Comparison of ENCODE assay signal across 19 cellular contexts in genomic region chr19:47435883-47436417, GRCh38. TPM values are rescaled to one million over a fixed set of nuclear protein-coding genes. Genes with fewer than 3 reads are reported as not detected.
DNase-seq lines count a peak whose midpoint lies in the region; ATAC-seq, FAIRE-seq and TF ChIP-seq lines count a peak whose summit lies in the region.
"Had no signal": no experiment of that assay in that cellular context is flagged by ENCODE, and none has a peak within 500 bp of the region (broad histone marks: within the 10 kb centered on the region; RNA-seq: fewer than 3 reads in every experiment).

No MANE protein-coding gene starts in this region.

- TF ChIP-seq RAD21 in K562 (CRISPR knock-in tag; conservative IDR thresholded peaks at IDR 0.05 in 1 of 2, IDR thresholded peaks at IDR 0.05 in 1 of 2) = no peak

- H3K27ac Mint-ChIP-seq in activated naive CD4-positive, alpha-beta T cell treated with anti-CD3 and anti-CD28 coated beads, Interleukin-2, amount 50 U/mL, for 24 hours = peak overlapping the region; percentile 54
- peak overlapping the region in 1 of 2 donors; percentile 74 for H3K27ac Mint-ChIP-seq in activated naive CD4-positive, alpha-beta T cell treated with anti-CD3 and anti-CD28 coated beads, Interleukin-2, amount 50 U/mL, for 72 hours
- H3K27ac Mint-ChIP-seq: activated B cell treated with CpG ODN at 0.5 μM for 24 hours had no signal

- BruUV-seq in K562 (replicated peaks; lab: Mats Ljungman, UMichigan) = no TSS peak

- no peak for TF ChIP-seq EP300 in K562 (IDR thresholded peaks at IDR 0.05; ENCODE audit: low read length)

- H3K9me1 ChIP-seq in K562 (ENCODE audit: control insufficient read depth, insufficient read depth, low read length) = peaks cover 3% of the 10 kb centered on the region

- WGBS in K562 (ENCODE audit: insufficient coverage, low coverage, missing lambda C conversion rate) = 31% methylated on average over 3 of the region's 6 CpGs

- no peaks in the 10 kb centered on the region for H4K20me1 ChIP-seq in MM.1S (ENCODE audit: insufficient read depth, low read length)
- H4K20me1 ChIP-seq in K562 (replicated peaks; ENCODE audit: control insufficient read depth, insufficient read depth, low read length) = peaks cover 19% of the 10 kb centered on the region; the same call in 1 of the 2 replicates
- no peaks in the 10 kb centered on the region for H4K20me1 ChIP-seq in osteoblast (ENCODE audit: insufficient read depth, low read length)

- no peak for FAIRE-seq in K562 (lab: Jason Lieb, UNC)

- H3K4me1 Mint-ChIP-seq in activated naive CD4-positive, alpha-beta T cell treated with anti-CD3 and anti-CD28 coated beads, Interleukin-2, amount 50 U/mL, for 24 hours = peaks cover 19% of the 10 kb centered on the region

- H3K27ac ChIP-seq in MM.1S (ENCODE audit: low read length) (no peak overlapping the region), K562 (ENCODE audit: extremely low read depth, low read depth, low read length) (no peak overlapping the region), osteoblast (ENCODE audit: low read depth, low read length) (no peak overlapping the region), Peyer's patch (no peak overlapping the region)
- H3K27ac ChIP-seq: breast epithelium, gastrocnemius medialis, SJCRH30, upper lobe of right lung had no signal

- H3K9me2 ChIP-seq in MM.1S (replicated peaks; ENCODE audit: insufficient read depth, low read length) = no peaks in the 10 kb centered on the region

- no peak overlapping the region for H3K4me3 Mint-ChIP-seq in activated naive CD4-positive, alpha-beta T cell treated with anti-CD3 and anti-CD28 coated beads, Interleukin-2, amount 50 U/mL, for 24 hours
- H3K4me3 Mint-ChIP-seq: activated B cell treated with CpG ODN at 0.5 μM for 24 hours, natural killer cell had no signal

- in situ Hi-C loops in K562 (cut with MboI) = loop anchor here (5.0 kb wide), 1 partner anchor 261 kb away; no protein-coding TSS in a partner anchor

- ATAC-seq in activated naive CD4-positive, alpha-beta T cell treated with anti-CD3 and anti-CD28 coated beads, Interleukin-2, amount 50 U/mL, for 72 hours = no peak
- ATAC-seq in K562 = no peak

- H3K9ac ChIP-seq in MM.1S (ENCODE audit: low read length) (no peak overlapping the region), K562 (ENCODE audit: insufficient read depth in 1 of 2, low read depth in 2 of 2, low read length in 2 of 2) (no peak overlapping the region)

- no peaks in the 10 kb centered on the region for H3K9me3 ChIP-seq in MM.1S (replicated peaks; ENCODE audit: insufficient read depth, low read length)
- H3K9me3 ChIP-seq in K562 (replicated peaks; ENCODE audit: control insufficient read depth, insufficient read depth, low read depth, low read length) = no peaks in the 10 kb centered on the region
- no peaks in the 10 kb centered on the region for H3K9me3 ChIP-seq in osteoblast (ENCODE audit: low read depth, low read length)
- H3K9me3 ChIP-seq in Peyer's patch = no peaks in the 10 kb centered on the region
- H3K9me3 ChIP-seq: breast epithelium, Caco-2, gastrocnemius medialis, SJCRH30, upper lobe of right lung had no signal

- H3K79me2 ChIP-seq in MM.1S (ENCODE audit: low read length) (no peaks in the 10 kb centered on the region), K562 (ENCODE audit: control insufficient read depth, insufficient read depth, low read length) (no peaks in the 10 kb centered on the region), osteoblast (ENCODE audit: insufficient read depth, low read length) (no peaks in the 10 kb centered on the region)

- no peaks in the 10 kb centered on the region for H3K9me3 Mint-ChIP-seq in activated naive CD4-positive, alpha-beta T cell treated with anti-CD3 and anti-CD28 coated beads, Interleukin-2, amount 50 U/mL, for 24 hours
- H3K9me3 Mint-ChIP-seq in activated naive CD4-positive, alpha-beta T cell treated with anti-CD3 and anti-CD28 coated beads, Interleukin-2, amount 50 U/mL, for 72 hours = peaks cover 0 to 3% of the 10 kb centered on the region in 2 donors
- H3K9me3 Mint-ChIP-seq: natural killer cell had no signal

- TF ChIP-seq POLR2A in K562 (conservative IDR thresholded peaks at IDR 0.05) (no peak), Peyer's patch (IDR thresholded peaks at IDR 0.05) (no peak)

- peaks cover 12% of the 10 kb centered on the region for H3F3A ChIP-seq in MM.1S (ENCODE audit: insufficient read depth, low read length)

- no peak for DNase-seq in activated naive CD4-positive, alpha-beta T cell treated with anti-CD3 and anti-CD28 coated beads, Interleukin-2, amount 50 U/mL, for 72 hours (ENCODE audit: low spot score in 2 of 2)
- DNase-seq in MM.1S = no peak
- DNase-seq in K562 (ENCODE audit: extremely low read depth in 1 of 4, low spot score in 3 of 4) = no peak
- peak; percentile 41 for DNase-seq in osteoblast (ENCODE audit: insufficient read length, low spot score, missing footprints)
- DNase-seq in KG1 (lab: John Stamatoyannopoulos, UW) = no peak
- no peak for DNase-seq in effector CD4-positive, alpha-beta T cell
- DNase-seq in Peyer's patch = no peak

- H3K36me3 ChIP-seq in MM.1S (replicated peaks; ENCODE audit: insufficient read depth, low read length) (no peaks in the 10 kb centered on the region), K562 (ENCODE audit: control insufficient read depth, insufficient read depth, low read length) (no peaks in the 10 kb centered on the region), osteoblast (ENCODE audit: insufficient read depth, low read length) (no peaks in the 10 kb centered on the region), Peyer's patch (no peaks in the 10 kb centered on the region)
- H3K36me3 ChIP-seq: breast epithelium, gastrocnemius medialis, SJCRH30, upper lobe of right lung had no signal

- peaks cover 65% of the 10 kb centered on the region for H3K27me3 ChIP-seq in MM.1S (replicated peaks; ENCODE audit: insufficient read depth, low read length)
- peaks cover 3 to 6% of the 10 kb centered on the region in 2 experiments; a peak in 1 of 5 replicates for H3K27me3 ChIP-seq in K562 (ENCODE audit: control insufficient read depth in 2 of 2, insufficient read depth in 2 of 2, low read length in 2 of 2)
- peaks cover 4% of the 10 kb centered on the region for H3K27me3 ChIP-seq in osteoblast (ENCODE audit: insufficient read depth, low read length)
- no peaks in the 10 kb centered on the region for H3K27me3 ChIP-seq in Peyer's patch
- H3K27me3 ChIP-seq: SJCRH30 had no signal

- H3K4me2 ChIP-seq in MM.1S (ENCODE audit: low read depth, low read length) (peak overlapping the region; percentile 33; the same call in 1 of the 2 replicates), K562 (ENCODE audit: insufficient read depth, low read length) (no peak overlapping the region), osteoblast (ENCODE audit: insufficient read depth, low read length) (no peak overlapping the region)

- H3K36me3 Mint-ChIP-seq in activated naive CD4-positive, alpha-beta T cell treated with anti-CD3 and anti-CD28 coated beads, Interleukin-2, amount 50 U/mL, for 24 hours = no peaks in the 10 kb centered on the region
- H3K36me3 Mint-ChIP-seq in activated naive CD4-positive, alpha-beta T cell treated with anti-CD3 and anti-CD28 coated beads, Interleukin-2, amount 50 U/mL, for 72 hours = peaks cover 0 to 6% of the 10 kb centered on the region in 2 donors
- H3K36me3 Mint-ChIP-seq: natural killer cell had no signal

- H3K27me3 Mint-ChIP-seq in activated naive CD4-positive, alpha-beta T cell treated with anti-CD3 and anti-CD28 coated beads, Interleukin-2, amount 50 U/mL, for 24 hours = peaks cover 17% of the 10 kb centered on the region

- CTCF ChIA-PET in K562 (lab: Yijun Ruan, JAX; ENCODE audit: low intra/inter-chr PET ratio) = interaction anchor here (0.7 to 4.6 kb wide), 8 partner anchors 9 to 752 kb away, joined by 3 to 79 read pairs (median 4); no protein-coding TSS in a partner anchor

- intact Hi-C loops in K562 (cut with micrococcal nuclease) = loop anchor here (1.0 to 5.0 kb wide), 3 partner anchors 46 to 262 kb away; partner anchors contain the start of genes KPTN and NAPA

- H2AFZ ChIP-seq in MM.1S (ENCODE audit: low read length) (no peak overlapping the region), K562 (ENCODE audit: low read depth, low read length) (no peak overlapping the region), osteoblast (ENCODE audit: low read length) (no peak overlapping the region)

- no peak overlapping the region for H3K4me3 ChIP-seq in MM.1S (ENCODE audit: low read length)
- H3K4me3 ChIP-seq in K562 = no peak overlapping the region
- no peak overlapping the region for H3K4me3 ChIP-seq in osteoblast (ENCODE audit: insufficient read depth, low read length)
- H3K4me3 ChIP-seq in Peyer's patch = no peak overlapping the region
- H3K4me3 ChIP-seq: breast epithelium, gastrocnemius medialis, SJCRH30, upper lobe of right lung had no signal

- H3K4me1 ChIP-seq in MM.1S (ENCODE audit: low read length) (peaks cover 15% of the 10 kb centered on the region), K562 (replicated peaks in 1 of 2; ENCODE audit: control insufficient read depth in 2 of 2, insufficient read depth in 2 of 2, low read length in 2 of 2) (peaks cover 0 to 4% of the 10 kb centered on the region in 2 experiments; a peak in 2 of 5 replicates), osteoblast (ENCODE audit: insufficient read depth, low read length) (no peaks in the 10 kb centered on the region), Peyer's patch (no peaks in the 10 kb centered on the region)
- H3K4me1 ChIP-seq: breast epithelium, Caco-2, gastrocnemius medialis, SJCRH30, upper lobe of right lung had no signal

- POLR2A ChIA-PET in K562 (lab: Yijun Ruan, JAX) = interaction anchor here (0.6 to 2.0 kb wide), 3 partner anchors 10 to 266 kb away, joined by 3 to 6 read pairs (median 5); no protein-coding TSS in a partner anchor

- no peak for TF ChIP-seq CTCF in MM.1S (IDR thresholded peaks at IDR 0.05; ENCODE audit: low read length)
- no peak for TF ChIP-seq CTCF in K562 (IDR thresholded peaks at IDR 0.05 in 2 of 3, conservative IDR thresholded peaks at IDR 0.05 in 1 of 3; ENCODE audit: insufficient read depth in 2 of 3, low read depth in 1 of 3, low read length in 3 of 3)
- TF ChIP-seq CTCF in osteoblast (IDR thresholded peaks at IDR 0.05; ENCODE audit: extremely low read depth, low read depth, low read length) = no peak
- no peak for TF ChIP-seq CTCF in Peyer's patch (IDR thresholded peaks at IDR 0.05)

RNA-seq across cellular contexts. Expression of gene MEIS3, which starts 16.6 kb away (rescaled TPM):
- under 1 TPM in 1 of 2 donors, not detected in 1; 0.12 TPM for total RNA-seq in activated naive CD4-positive, alpha-beta T cell treated with anti-CD3 and anti-CD28 coated beads, Interleukin-2, amount 50 U/mL, for 72 hours
- total RNA-seq in K562 (2011; cell fraction: chromatin; rRNA removed; ENCODE audit: low replicate concordance) = 4.0 and 10.9 TPM in 2 replicates
- total RNA-seq in K562 (2011; cell fraction: nucleolus; rRNA removed) = 3.2 and 4.7 TPM in 2 replicates
- 5.1 and 13.7 TPM in 2 replicates for total RNA-seq in K562 (2011; cell fraction: nucleoplasm; rRNA removed)
- 0.18 and 0.33 TPM in 2 replicates for total RNA-seq in K562 (2014; rRNA removed)
- 0.32 and 0.36 TPM in 2 replicates for total RNA-seq in K562 (2014; rRNA removed; fragmentation: Illumina TruSeq; extraction: Trizol)
- 0.11 and 0.19 TPM in 2 replicates for total RNA-seq in K562 (2015; rRNA removed; fragmentation: Illumina TruSeq; extraction: Trizol)
- total RNA-seq in K562 (2021) = 0.67 and 0.71 TPM in 2 replicates
- 0.21 and 0.80 TPM in 2 replicates for polyA plus RNA-seq in K562 (2011; rRNA removed)
- polyA plus RNA-seq in K562 (2011; cell fraction: cytosol; rRNA removed) = 0.63 and 1.7 TPM in 2 replicates
- 1.5 and 2.5 TPM in 2 replicates for polyA plus RNA-seq in K562 (2011; cell fraction: nucleus; rRNA removed)
- 0.57 and 2.9 TPM in 2 replicates for polyA plus RNA-seq in K562 (2012)
- 0.28 and 0.46 TPM in 2 replicates for polyA plus RNA-seq in K562 (2014; fragmentation: Illumina TruSeq; extraction: Trizol)
- polyA plus RNA-seq in K562 (2014; fragmentation: Nextera tagmentation; extraction: Ambion mirVana) = under 1 TPM in 1 of 2 experiments, not detected in 1; 0.06 TPM
- 0.74 and 0.80 TPM in 2 replicates for polyA plus RNA-seq in K562 (2014; rRNA removed)
- 0.60 and 0.66 TPM in 2 replicates for polyA minus RNA-seq in K562 (2011; rRNA and poly(A)+ RNA removed)
- polyA minus RNA-seq in K562 (2011; cell fraction: cytosol; rRNA and poly(A)+ RNA removed) = 1.0 and 1.5 TPM in 2 replicates
- polyA minus RNA-seq in K562 (2011; cell fraction: nucleus; rRNA and poly(A)+ RNA removed) = 0.94 and 2.4 TPM in 2 replicates
- total RNA-seq in osteoblast = 8.3 and 19.7 TPM in 2 replicates
- total RNA-seq in Peyer's patch = 10 to 100 TPM in 2 of 4 donors, 1 to 10 TPM in 2; 1.6 to 18.2 (median 10.2) TPM
- total RNA-seq: activated B cell treated with CpG ODN at 0.5 μM for 24 hours, mononuclear cell, natural killer cell had no signal

RNA-seq across cellular contexts. Expression of gene SLC8A2, which starts 35.7 kb away (rescaled TPM):
- total RNA-seq in activated naive CD4-positive, alpha-beta T cell treated with anti-CD3 and anti-CD28 coated beads, Interleukin-2, amount 50 U/mL, for 72 hours = under 1 TPM; 0.11 to 0.41 TPM
- 1.0 and 3.4 TPM in 2 replicates for total RNA-seq in K562 (2011; cell fraction: chromatin; rRNA removed; ENCODE audit: low replicate concordance)
- total RNA-seq in K562 (2011; cell fraction: nucleolus; rRNA removed) = 1.2 and 2.0 TPM in 2 replicates
- total RNA-seq in K562 (2011; cell fraction: nucleoplasm; rRNA removed) = 1.0 and 1.5 TPM in 2 replicates
- total RNA-seq in K562 (2014; rRNA removed) (0.64 and 0.86 TPM in 2 replicates), K562 (2014; rRNA removed; fragmentation: Illumina TruSeq; extraction: Trizol) (0.10 and 0.15 TPM in 2 replicates), K562 (2015; rRNA removed; fragmentation: Illumina TruSeq; extraction: Trizol) (0.30 TPM in 1 of 2 replicates, not detected in the other), K562 (2021) (0.60 and 0.66 TPM in 2 replicates), osteoblast (under 0.01 and 0.36 TPM in 2 replicates), Peyer's patch (under 1 TPM in 2 of 4 donors, not detected in 2; 0.53 to 0.85 TPM)
- polyA plus RNA-seq in K562 (2011; rRNA removed) (0.09 and 0.17 TPM in 2 replicates), K562 (2014; fragmentation: Illumina TruSeq; extraction: Trizol) (0.07 and 0.43 TPM in 2 replicates), K562 (2014; fragmentation: Nextera tagmentation; extraction: Ambion mirVana) (not detected), K562 (2014; rRNA removed) (0.18 and 0.32 TPM in 2 replicates)
- polyA plus RNA-seq in K562 (2011; cell fraction: cytosol; rRNA removed) = 0.21 and 1.7 TPM in 2 replicates
- 0.48 and 1.0 TPM in 2 replicates for polyA plus RNA-seq in K562 (2011; cell fraction: nucleus; rRNA removed)
- 0.61 and 0.62 TPM in 2 replicates for polyA plus RNA-seq in K562 (2012)
- 0.42 and 0.49 TPM in 2 replicates for polyA minus RNA-seq in K562 (2011; rRNA and poly(A)+ RNA removed)
- polyA minus RNA-seq in K562 (2011; cell fraction: cytosol; rRNA and poly(A)+ RNA removed) = not detected in 2 replicates
- polyA minus RNA-seq in K562 (2011; cell fraction: nucleus; rRNA and poly(A)+ RNA removed) = 0.27 and 0.56 TPM in 2 replicates
- total RNA-seq: activated B cell treated with CpG ODN at 0.5 μM for 24 hours, gastrocnemius medialis, kidney epithelial cell, mononuclear cell, osteocyte had no signal
- polyA plus RNA-seq: fibroblast of lung had no signal

RNA-seq across cellular contexts. Expression of gene KPTN, which starts 48.1 kb away (rescaled TPM):
- total RNA-seq in activated naive CD4-positive, alpha-beta T cell treated with anti-CD3 and anti-CD28 coated beads, Interleukin-2, amount 50 U/mL, for 72 hours = 10 to 100 TPM; 15.3 to 24.8 TPM
- 6.2 and 16.4 TPM in 2 replicates for total RNA-seq in K562 (2011; cell fraction: chromatin; rRNA removed; ENCODE audit: low replicate concordance)
- 13.6 and 14.7 TPM in 2 replicates for total RNA-seq in K562 (2011; cell fraction: nucleolus; rRNA removed)
- total RNA-seq in K562 (2011; cell fraction: nucleoplasm; rRNA removed) = 7.3 and 7.6 TPM in 2 replicates
- total RNA-seq in K562 (2014; rRNA removed) (8.5 and 11.9 TPM in 2 replicates), K562 (2014; rRNA removed; fragmentation: Illumina TruSeq; extraction: Trizol) (4.9 and 6.4 TPM in 2 replicates), K562 (2015; rRNA removed; fragmentation: Illumina TruSeq; extraction: Trizol) (7.8 and 8.0 TPM in 2 replicates), K562 (2021) (14.3 and 16.3 TPM in 2 replicates), osteoblast (2.1 and 4.0 TPM in 2 replicates), Peyer's patch (10 to 100 TPM in 3 of 4 donors, 1 to 10 TPM in 1; 7.1 to 22.3 (median 13.4) TPM)
- polyA plus RNA-seq in K562 (2011; rRNA removed) (10.0 and 10.5 TPM in 2 replicates), K562 (2014; fragmentation: Illumina TruSeq; extraction: Trizol) (12.3 and 18.2 TPM in 2 replicates), K562 (2014; fragmentation: Nextera tagmentation; extraction: Ambion mirVana) (1 to 10 TPM in 1 of 2 experiments, under 1 TPM in 1; 0.56 to 2.7 TPM), K562 (2014; rRNA removed) (16.2 and 18.6 TPM in 2 replicates)
- polyA plus RNA-seq in K562 (2011; cell fraction: cytosol; rRNA removed) = 9.7 and 17.1 TPM in 2 replicates
- 28.4 and 49.7 TPM in 2 replicates for polyA plus RNA-seq in K562 (2011; cell fraction: nucleus; rRNA removed)
- 11.8 and 12.7 TPM in 2 replicates for polyA plus RNA-seq in K562 (2012)
- 2.6 and 4.0 TPM in 2 replicates for polyA minus RNA-seq in K562 (2011; rRNA and poly(A)+ RNA removed)
- 2.9 and 5.1 TPM in 2 replicates for polyA minus RNA-seq in K562 (2011; cell fraction: cytosol; rRNA and poly(A)+ RNA removed)
- 2.8 TPM in 2 replicates for polyA minus RNA-seq in K562 (2011; cell fraction: nucleus; rRNA and poly(A)+ RNA removed)
